Comparison of ENCODE assay signal across 1 cellular context in the genomic region with DNA sequence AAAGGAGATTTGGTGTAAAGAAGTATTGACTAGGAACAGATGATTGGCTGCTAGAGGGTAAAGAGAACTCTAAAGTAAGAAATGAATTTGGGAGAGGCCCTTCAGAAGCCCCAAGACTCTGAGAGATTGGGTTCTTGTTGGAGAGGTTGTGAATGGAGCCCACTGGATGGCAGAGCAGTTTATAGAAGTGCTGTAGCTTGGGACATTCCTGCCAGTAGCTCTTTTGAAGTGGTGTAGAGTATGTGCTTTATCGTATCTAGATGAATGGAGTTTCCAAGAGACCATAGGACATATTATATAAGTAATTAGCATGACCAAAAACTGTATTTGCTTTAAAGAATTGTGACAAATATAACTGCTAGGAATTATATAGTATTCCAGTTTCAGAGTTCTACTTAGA.
TF ChIP-seq lines count a peak whose summit lies in the region.

No MANE protein-coding gene starts in this region.

TF ChIP-seq in GM23338, 12 proteins besides CTCF, POLR2A, EP300 and RAD21:
- TF ChIP-seq ZNF462 (CRISPR knock-in tag; IDR thresholded peaks at IDR 0.05) (no peak), STAT1 (IDR thresholded peaks at IDR 0.05; ENCODE audit: unreplicated experiment) (no peak), POLR2AphosphoS5 (IDR thresholded peaks at IDR 0.05; ENCODE audit: low read depth) (no peak), ETS1 (IDR thresholded peaks at IDR 0.05) (no peak), ZNF114 (CRISPR knock-in tag; IDR thresholded peaks at IDR 0.05) (no peak), EZH2phosphoT487 (IDR thresholded peaks at IDR 0.05; ENCODE audit: unreplicated experiment) (no peak)
